In the genomic region with DNA sequence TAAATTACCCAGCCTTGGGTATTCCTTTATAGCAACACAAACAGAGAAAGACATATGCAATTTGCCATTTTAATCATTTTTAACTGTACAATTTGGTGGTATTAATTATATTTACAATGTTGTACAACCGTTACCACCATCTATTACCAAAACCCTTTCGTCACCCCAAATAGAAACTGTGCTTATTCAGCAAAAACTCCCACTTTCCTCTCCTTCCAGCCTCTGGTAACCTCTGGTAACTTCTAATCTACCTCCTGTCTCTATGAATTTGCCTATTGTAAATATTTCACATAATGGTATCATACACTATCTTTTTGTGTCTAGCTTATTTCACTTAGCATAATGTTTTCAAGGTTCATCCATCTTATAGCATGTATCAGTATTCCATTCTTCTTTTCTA, we compare ENCODE assay signal across 3 cellular contexts.
TF ChIP-seq lines count a peak whose summit lies in the region.

No MANE protein-coding gene starts in this region.

TF ChIP-seq in A549, 52 proteins besides CTCF, POLR2A, EP300 and RAD21:
- TF ChIP-seq MAFK (IDR thresholded peaks at IDR 0.05; ENCODE audit: partially characterized antibody), result peak; percentile 56

TF ChIP-seq in K562, 482 proteins besides CTCF, POLR2A, EP300 and RAD21:
- peak; percentile 69 for TF ChIP-seq ZNF316 (IDR thresholded peaks at IDR 0.05)
- TF ChIP-seq MAFG (tag; conservative IDR thresholded peaks at IDR 0.05), result 0 out of 2 replicates have a peak, but pooled peaks have one; percentile 25
- TF ChIP-seq C11orf30 (IDR thresholded peaks at IDR 0.05; ENCODE audit: low read depth), result peak; percentile 60
- peak; percentile 16; the same call in 1 of the 2 replicates for TF ChIP-seq MAFF (IDR thresholded peaks at IDR 0.05; ENCODE audit: low read length)

TF ChIP-seq in HepG2, 621 proteins besides CTCF, POLR2A, EP300 and RAD21:
- TF ChIP-seq MAFK (conservative IDR thresholded peaks at IDR 0.05 in 1 of 2, IDR thresholded peaks at IDR 0.05 in 1 of 2; ENCODE audit: low read length in 2 of 2) (peak; percentile 57 to 72), MAFF (IDR thresholded peaks at IDR 0.05; ENCODE audit: low read depth, low read length) (peak; percentile 51)
